ENCODE assay signal across 1 cellular context in the genomic region with DNA sequence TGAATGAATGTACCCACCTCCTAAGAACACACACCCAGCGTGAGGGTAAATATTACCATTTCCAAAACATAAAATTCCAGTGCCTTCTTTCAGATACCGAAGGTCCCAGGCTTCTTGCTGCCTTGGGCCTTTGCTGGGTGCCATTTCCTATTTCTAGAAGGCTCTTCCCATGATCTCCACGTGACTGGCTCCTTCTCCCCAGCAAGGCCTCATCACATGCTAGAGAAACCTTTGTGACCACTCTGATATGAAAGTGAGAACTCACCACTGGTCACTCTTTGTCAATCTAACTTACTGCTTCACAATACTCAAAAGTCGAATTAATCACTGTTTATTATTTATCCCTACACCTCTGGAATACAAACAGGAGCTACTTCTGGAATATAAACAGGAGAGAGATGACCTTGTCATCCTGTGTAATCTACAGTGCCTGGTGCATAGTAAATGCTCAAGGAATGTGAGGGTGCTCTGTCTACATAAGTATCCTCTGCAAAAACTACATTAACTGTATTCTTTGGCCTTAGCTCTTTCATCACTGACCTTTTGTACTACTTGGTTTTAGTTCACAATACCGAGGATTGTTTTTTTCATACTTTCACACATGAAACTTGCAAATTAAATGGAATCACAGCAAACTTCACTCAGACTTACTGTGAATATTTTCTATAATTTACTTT.
TF ChIP-seq lines count a peak whose summit lies in the region.

No MANE protein-coding gene starts in this region.

TF ChIP-seq in HepG2, 621 proteins besides CTCF, POLR2A, EP300 and RAD21 (continues in another document):
- TF ChIP-seq, protein P1, sequence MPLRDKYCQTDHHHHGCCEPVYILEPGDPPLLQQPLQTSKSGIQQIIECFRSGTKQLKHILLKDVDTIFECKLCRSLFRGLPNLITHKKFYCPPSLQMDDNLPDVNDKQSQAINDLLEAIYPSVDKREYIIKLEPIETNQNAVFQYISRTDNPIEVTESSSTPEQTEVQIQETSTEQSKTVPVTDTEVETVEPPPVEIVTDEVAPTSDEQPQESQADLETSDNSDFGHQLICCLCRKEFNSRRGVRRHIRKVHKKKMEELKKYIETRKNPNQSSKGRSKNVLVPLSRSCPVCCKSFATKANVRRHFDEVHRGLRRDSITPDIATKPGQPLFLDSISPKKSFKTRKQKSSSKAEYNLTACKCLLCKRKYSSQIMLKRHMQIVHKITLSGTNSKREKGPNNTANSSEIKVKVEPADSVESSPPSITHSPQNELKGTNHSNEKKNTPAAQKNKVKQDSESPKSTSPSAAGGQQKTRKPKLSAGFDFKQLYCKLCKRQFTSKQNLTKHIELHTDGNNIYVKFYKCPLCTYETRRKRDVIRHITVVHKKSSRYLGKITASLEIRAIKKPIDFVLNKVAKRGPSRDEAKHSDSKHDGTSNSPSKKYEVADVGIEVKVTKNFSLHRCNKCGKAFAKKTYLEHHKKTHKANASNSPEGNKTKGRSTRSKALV (CRISPR knock-in tag; IDR thresholded peaks at IDR 0.05) = no peak
- TF ChIP-seq PREB (CRISPR knock-in tag; IDR thresholded peaks at IDR 0.05) (no peak), ZSCAN25 (CRISPR knock-in tag; IDR thresholded peaks at IDR 0.05) (no peak), SMARCC2 (IDR thresholded peaks at IDR 0.05) (no peak), ZNF772 (CRISPR knock-in tag; IDR thresholded peaks at IDR 0.05) (0 out of 2 replicates have a peak, but pooled peaks have one; percentile 61), ZNF619 (CRISPR knock-in tag; IDR thresholded peaks at IDR 0.05) (no peak), ZFP90 (CRISPR knock-in tag; IDR thresholded peaks at IDR 0.05; ENCODE audit: borderline replicate concordance) (no peak), BORCS8-MEF2B (CRISPR knock-in tag; IDR thresholded peaks at IDR 0.05) (no peak), ZNF256 (CRISPR knock-in tag; conservative IDR thresholded peaks at IDR 0.05) (no peak), KLF15 (CRISPR knock-in tag; IDR thresholded peaks at IDR 0.05; ENCODE audit: borderline replicate concordance) (no peak), ERF (CRISPR knock-in tag; IDR thresholded peaks at IDR 0.05) (0 out of 2 replicates have a peak, but pooled peaks have one; percentile 32), ARID4A (CRISPR knock-in tag; IDR thresholded peaks at IDR 0.05; ENCODE audit: borderline replicate concordance) (0 out of 2 replicates have a peak, but pooled peaks have one; percentile 17), TCF7 (IDR thresholded peaks at IDR 0.05; ENCODE audit: low read depth) (no peak), DZIP1 (CRISPR knock-in tag; IDR thresholded peaks at IDR 0.05) (no peak), IRX3 (CRISPR knock-in tag; IDR thresholded peaks at IDR 0.05; ENCODE audit: borderline replicate concordance, low read depth) (no peak), AKNA (CRISPR knock-in tag; IDR thresholded peaks at IDR 0.05; ENCODE audit: borderline replicate concordance) (no peak), CCDC6 (CRISPR knock-in tag; IDR thresholded peaks at IDR 0.05) (no peak), ZNF121 (CRISPR knock-in tag; IDR thresholded peaks at IDR 0.05) (no peak), EEA1 (CRISPR knock-in tag; IDR thresholded peaks at IDR 0.05; ENCODE audit: borderline replicate concordance) (no peak), RFX3 (CRISPR knock-in tag; IDR thresholded peaks at IDR 0.05) (no peak), EED (CRISPR knock-in tag; IDR thresholded peaks at IDR 0.05) (no peak), SAP130 (CRISPR knock-in tag; IDR thresholded peaks at IDR 0.05; ENCODE audit: low read depth) (peak; percentile 13; the same call in 1 of the 2 replicates), NCOA2 (CRISPR knock-in tag; IDR thresholded peaks at IDR 0.05) (0 out of 2 replicates have a peak, but pooled peaks have one; percentile 20), CENPT (CRISPR knock-in tag; IDR thresholded peaks at IDR 0.05; ENCODE audit: low read depth) (no peak), ZNF788 (CRISPR knock-in tag; IDR thresholded peaks at IDR 0.05; ENCODE audit: borderline replicate concordance) (no peak), RFX5 (IDR thresholded peaks at IDR 0.05; ENCODE audit: low read depth, low read length) (no peak), ZNF496 (CRISPR knock-in tag; IDR thresholded peaks at IDR 0.05; ENCODE audit: insufficient replicate concordance) (no peak), KLF16 (CRISPR knock-in tag; IDR thresholded peaks at IDR 0.05) (no peak), GRHL1 (CRISPR knock-in tag; conservative IDR thresholded peaks at IDR 0.05) (no peak)
- TF ChIP-seq, protein P2, sequence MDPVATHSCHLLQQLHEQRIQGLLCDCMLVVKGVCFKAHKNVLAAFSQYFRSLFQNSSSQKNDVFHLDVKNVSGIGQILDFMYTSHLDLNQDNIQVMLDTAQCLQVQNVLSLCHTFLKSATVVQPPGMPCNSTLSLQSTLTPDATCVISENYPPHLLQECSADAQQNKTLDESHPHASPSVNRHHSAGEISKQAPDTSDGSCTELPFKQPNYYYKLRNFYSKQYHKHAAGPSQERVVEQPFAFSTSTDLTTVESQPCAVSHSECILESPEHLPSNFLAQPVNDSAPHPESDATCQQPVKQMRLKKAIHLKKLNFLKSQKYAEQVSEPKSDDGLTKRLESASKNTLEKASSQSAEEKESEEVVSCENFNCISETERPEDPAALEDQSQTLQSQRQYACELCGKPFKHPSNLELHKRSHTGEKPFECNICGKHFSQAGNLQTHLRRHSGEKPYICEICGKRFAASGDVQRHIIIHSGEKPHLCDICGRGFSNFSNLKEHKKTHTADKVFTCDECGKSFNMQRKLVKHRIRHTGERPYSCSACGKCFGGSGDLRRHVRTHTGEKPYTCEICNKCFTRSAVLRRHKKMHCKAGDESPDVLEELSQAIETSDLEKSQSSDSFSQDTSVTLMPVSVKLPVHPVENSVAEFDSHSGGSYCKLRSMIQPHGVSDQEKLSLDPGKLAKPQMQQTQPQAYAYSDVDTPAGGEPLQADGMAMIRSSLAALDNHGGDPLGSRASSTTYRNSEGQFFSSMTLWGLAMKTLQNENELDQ (CRISPR knock-in tag; IDR thresholded peaks at IDR 0.05; ENCODE audit: borderline replicate concordance) = no peak
- TF ChIP-seq, protein P3, sequence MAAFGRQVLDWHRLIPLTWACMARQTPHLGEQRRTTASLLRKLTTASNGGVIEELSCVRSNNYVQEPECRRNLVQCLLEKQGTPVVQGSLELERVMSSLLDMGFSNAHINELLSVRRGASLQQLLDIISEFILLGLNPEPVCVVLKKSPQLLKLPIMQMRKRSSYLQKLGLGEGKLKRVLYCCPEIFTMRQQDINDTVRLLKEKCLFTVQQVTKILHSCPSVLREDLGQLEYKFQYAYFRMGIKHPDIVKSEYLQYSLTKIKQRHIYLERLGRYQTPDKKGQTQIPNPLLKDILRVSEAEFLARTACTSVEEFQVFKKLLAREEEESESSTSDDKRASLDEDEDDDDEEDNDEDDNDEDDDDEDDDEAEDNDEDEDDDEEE (CRISPR knock-in tag; IDR thresholded peaks at IDR 0.05) = no peak
- TF ChIP-seq, protein P4, sequence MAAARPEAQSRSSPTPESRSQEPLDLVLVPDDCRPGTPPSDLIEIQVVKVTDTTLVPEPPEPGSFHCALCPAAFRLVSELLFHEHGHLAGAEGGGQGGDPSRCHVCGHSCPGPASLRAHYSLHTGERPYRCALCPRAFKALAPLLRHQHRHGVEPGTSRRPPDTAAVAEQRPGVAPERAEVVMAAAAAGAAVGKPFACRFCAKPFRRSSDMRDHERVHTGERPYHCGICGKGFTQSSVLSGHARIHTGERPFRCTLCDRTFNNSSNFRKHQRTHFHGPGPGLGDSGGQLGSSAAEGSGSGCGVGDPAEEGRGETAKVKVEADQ (CRISPR knock-in tag; IDR thresholded peaks at IDR 0.05; ENCODE audit: borderline replicate concordance) = no peak
